Comparison of ENCODE assay signal across 1 cellular context in genomic region chr4:97013309-97014106, GRCh38.
TF ChIP-seq lines count a peak whose summit lies in the region.

No MANE protein-coding gene starts in this region.

TF ChIP-seq in GM23338, 12 proteins besides CTCF, POLR2A, EP300 and RAD21 (continued from another document):
- no peak for TF ChIP-seq NANOG (IDR thresholded peaks at IDR 0.05; ENCODE audit: borderline replicate concordance)
- TF ChIP-seq JUNB (IDR thresholded peaks at IDR 0.05; ENCODE audit: unreplicated experiment): no peak
- no peak for TF ChIP-seq ETS1 (IDR thresholded peaks at IDR 0.05)
